Comparison of ENCODE assay signal across 17 cellular contexts in genomic region chr16:11264155-11264832, GRCh38. TPM values are rescaled to one million over a fixed set of nuclear protein-coding genes. Genes with fewer than 3 reads are reported as not detected.
DNase-seq lines count a peak whose midpoint lies in the region; ATAC-seq and TF ChIP-seq lines count a peak whose summit lies in the region.
"Had no signal": no experiment of that assay in that cellular context is flagged by ENCODE, and none has a peak within 500 bp of the region (broad histone marks: within the 10 kb centered on the region; RNA-seq: fewer than 3 reads in every experiment).

No MANE protein-coding gene starts in this region.

- no peaks in the 10 kb centered on the region for H3K4me1 ChIP-seq in IMR-90 (ENCODE audit: control insufficient read depth, insufficient read depth, low read length)
- H3K4me1 ChIP-seq in naive thymus-derived CD4-positive, alpha-beta T cell (ENCODE audit: control insufficient read depth in 2 of 2, insufficient read depth in 2 of 2, low read length in 2 of 2): peaks cover 14 to 25% of the 10 kb centered on the region in 2 donors

- intact Hi-C loops in IMR-90 (cut with micrococcal nuclease): no loop called here
- intact Hi-C loops in activated CD4-positive, alpha-beta memory T cell treated with anti-CD3 and anti-CD28 coated beads for 36 hours (cut with micrococcal nuclease): loop anchor here (5.0 kb wide), 1 partner anchor 33 kb away; no protein-coding TSS in a partner anchor
- intact Hi-C loops in naive thymus-derived CD4-positive, alpha-beta T cell (cut with micrococcal nuclease): no loop called here

- no peak overlapping the region for H2BK20ac ChIP-seq in IMR-90 (ENCODE audit: low read depth, low read length)

- H3K9me3 ChIP-seq in IMR-90 (ENCODE audit: control insufficient read depth, insufficient read depth, low read length): no peaks in the 10 kb centered on the region
- no peaks in the 10 kb centered on the region for H3K9me3 ChIP-seq in naive thymus-derived CD4-positive, alpha-beta T cell (ENCODE audit: control insufficient read depth in 2 of 3, low read length in 3 of 3)
- H3K9me3 ChIP-seq: adrenal gland had no signal

- H3K18ac ChIP-seq in IMR-90 (ENCODE audit: low read depth, low read length): no peak overlapping the region

- H3K27me3 Mint-ChIP-seq in activated CD8-positive, alpha-beta memory T cell treated with anti-CD3 and anti-CD28 coated beads, Interleukin-2, amount 10 ng/mL, durations not matched to agents 7 days and 5 days: peaks cover 36% of the 10 kb centered on the region
- no peaks in the 10 kb centered on the region for H3K27me3 Mint-ChIP-seq in activated CD4-positive, alpha-beta memory T cell treated with anti-CD3 and anti-CD28 coated beads for 36 hours
- peaks cover 0 to 14% (median 0%) of the 10 kb centered on the region in 5 donors for H3K27me3 Mint-ChIP-seq in naive thymus-derived CD4-positive, alpha-beta T cell

- H3K4me3 ChIP-seq in IMR-90 (ENCODE audit: insufficient read depth, low read depth, low read length): no peak overlapping the region
- no peak overlapping the region for H3K4me3 ChIP-seq in naive thymus-derived CD4-positive, alpha-beta T cell (ENCODE audit: low read length)
- H3K4me3 ChIP-seq: adrenal gland had no signal

- H3K9me1 ChIP-seq in IMR-90 (ENCODE audit: insufficient read depth, low read length): no peaks in the 10 kb centered on the region

- no peak overlapping the region for H4K91ac ChIP-seq in IMR-90 (ENCODE audit: insufficient read depth, low read depth, low read length)

- no peak overlapping the region for H3K56ac ChIP-seq in IMR-90 (ENCODE audit: extremely low read depth, insufficient read depth, low read length)

- H3K36me3 ChIP-seq in IMR-90 (ENCODE audit: control insufficient read depth, insufficient read depth, low read length): no peaks in the 10 kb centered on the region
- no peaks in the 10 kb centered on the region for H3K36me3 ChIP-seq in naive thymus-derived CD4-positive, alpha-beta T cell (ENCODE audit: control insufficient read depth in 2 of 3, insufficient read depth in 3 of 3, low read length in 3 of 3)
- H3K36me3 ChIP-seq: adrenal gland had no signal

- POLR2A ChIA-PET in IMR-90 (lab: Charles Lee; ENCODE audit: unreplicated experiment): no interaction called here
- POLR2A ChIA-PET in activated CD4-positive, alpha-beta memory T cell treated with anti-CD3 and anti-CD28 coated beads for 36 hours (lab: Charles Lee): interaction anchor here (0.8 to 1.6 kb wide), 9 partner anchors 10 to 306 kb away, joined by 3 to 5 read pairs (median 4); no protein-coding TSS in a partner anchor
- POLR2A ChIA-PET in naive thymus-derived CD4-positive, alpha-beta T cell (lab: Charles Lee): interaction anchor here (0.7 to 3.4 kb wide), 3 partner anchors 9 to 70 kb away, joined by 3 to 22 read pairs (median 6); partner anchors contain the start of gene SOCS1

- TF ChIP-seq POLR2A in IMR-90 (IDR thresholded peaks at IDR 0.05; ENCODE audit: low read depth, low read length): no peak

- peaks cover 24% of the 10 kb centered on the region for H3K4me1 Mint-ChIP-seq in activated CD8-positive, alpha-beta memory T cell treated with anti-CD3 and anti-CD28 coated beads, Interleukin-2, amount 10 ng/mL, durations not matched to agents 7 days and 5 days
- H3K4me1 Mint-ChIP-seq in activated CD4-positive, alpha-beta memory T cell treated with anti-CD3 and anti-CD28 coated beads for 36 hours (ENCODE audit: low read depth): peaks cover 26% of the 10 kb centered on the region
- peaks cover 18 to 42% (median 33%) of the 10 kb centered on the region in 7 donors for H3K4me1 Mint-ChIP-seq in naive thymus-derived CD4-positive, alpha-beta T cell

- H3K36me3 Mint-ChIP-seq in activated CD8-positive, alpha-beta memory T cell treated with anti-CD3 and anti-CD28 coated beads, Interleukin-2, amount 10 ng/mL, durations not matched to agents 7 days and 5 days: no peaks in the 10 kb centered on the region
- no peaks in the 10 kb centered on the region for H3K36me3 Mint-ChIP-seq in activated CD4-positive, alpha-beta memory T cell treated with anti-CD3 and anti-CD28 coated beads for 36 hours
- peaks cover 0 to 5% (median 0%) of the 10 kb centered on the region in 5 donors for H3K36me3 Mint-ChIP-seq in naive thymus-derived CD4-positive, alpha-beta T cell

- H3K27ac ChIP-seq in IMR-90 (ENCODE audit: insufficient read depth, low read length): no peak overlapping the region
- peak overlapping the region; percentile 33 for H3K27ac ChIP-seq in naive thymus-derived CD4-positive, alpha-beta T cell (ENCODE audit: low read depth, low read length)
- H3K27ac ChIP-seq: adrenal gland, epithelial cell of prostate had no signal

- no peak overlapping the region for H3K23ac ChIP-seq in IMR-90 (ENCODE audit: low read depth, low read length)

- TF ChIP-seq RAD21 in IMR-90 (IDR thresholded peaks at IDR 0.05; ENCODE audit: low read length): no peak

- H3K27me3 ChIP-seq in IMR-90 (ENCODE audit: control insufficient read depth, insufficient read depth, low read length): peaks cover 14% of the 10 kb centered on the region
- H3K27me3 ChIP-seq in naive thymus-derived CD4-positive, alpha-beta T cell (ENCODE audit: control insufficient read depth in 2 of 2, insufficient read depth in 2 of 2, low read length in 2 of 2): no peaks in the 10 kb centered on the region
- H3K27me3 ChIP-seq: adrenal gland had no signal

- no peak overlapping the region for H2AFZ ChIP-seq in IMR-90 (replicated peaks; ENCODE audit: low read length, poor library complexity)

- BruUV-seq in IMR-90 (replicated peaks; lab: Mats Ljungman, UMichigan): no TSS peak

- no peak for TF ChIP-seq CTCF in IMR-90 (conservative IDR thresholded peaks at IDR 0.05; ENCODE audit: low read depth, low read length)

- H3K4me2 ChIP-seq in IMR-90 (ENCODE audit: low read depth, low read length): no peak overlapping the region

- H3K79me1 ChIP-seq in IMR-90 (ENCODE audit: low read depth in 1 of 2, low read length in 2 of 2): no peaks in the 10 kb centered on the region

- H3K9me3 Mint-ChIP-seq in activated CD8-positive, alpha-beta memory T cell treated with anti-CD3 and anti-CD28 coated beads, Interleukin-2, amount 10 ng/mL, durations not matched to agents 7 days and 5 days (ENCODE audit: low read depth): no peaks in the 10 kb centered on the region
- H3K9me3 Mint-ChIP-seq in activated CD4-positive, alpha-beta memory T cell treated with anti-CD3 and anti-CD28 coated beads for 36 hours: no peaks in the 10 kb centered on the region
- H3K9me3 Mint-ChIP-seq in naive thymus-derived CD4-positive, alpha-beta T cell: peaks cover 0 to 4% (median 0%) of the 10 kb centered on the region in 11 donors

- H3K4ac ChIP-seq in IMR-90 (ENCODE audit: low read depth, low read length): no peak overlapping the region

- H3K14ac ChIP-seq in IMR-90 (replicated peaks; ENCODE audit: low read depth, low read length): no peak overlapping the region

- H2AK9ac ChIP-seq in IMR-90 (replicated peaks; ENCODE audit: low read depth, low read length, poor library complexity): no peak overlapping the region

- peak; percentile 35 for ATAC-seq in activated CD8-positive, alpha-beta memory T cell treated with anti-CD3 and anti-CD28 coated beads, Interleukin-2, amount 10 ng/mL, durations not matched to agents 7 days and 5 days
- ATAC-seq in IMR-90 (ENCODE audit: low read depth) (no peak), GM19328 (IDR thresholded peaks at IDR 0.05; ENCODE audit: unreplicated experiment) (no peak), GM21423 (IDR thresholded peaks at IDR 0.05; ENCODE audit: unreplicated experiment) (no peak)
- ATAC-seq in naive thymus-derived CD4-positive, alpha-beta T cell: no peak

- H3K9ac ChIP-seq in IMR-90 (ENCODE audit: low read depth, low read length): no peak overlapping the region

- dilution Hi-C loops in IMR-90 (cut with HindIII; ENCODE audit: low sequenced_read_pairs, unreplicated experiment): no loop called here

- CTCF ChIA-PET in activated CD8-positive, alpha-beta memory T cell treated with anti-CD3 and anti-CD28 coated beads, Interleukin-2, amount 10 ng/mL, durations not matched to agents 7 days and 5 days (lab: Charles Lee): interaction anchor here (1.3 to 1.4 kb wide), 2 partner anchors 108 to 284 kb away, joined by 3 to 4 read pairs; no protein-coding TSS in a partner anchor
- CTCF ChIA-PET in IMR-90 (lab: Yijun Ruan, JAX): no interaction called here
- CTCF ChIA-PET in activated CD4-positive, alpha-beta memory T cell treated with anti-CD3 and anti-CD28 coated beads for 36 hours (lab: Charles Lee): interaction anchor here (0.6 to 2.9 kb wide), 7 partner anchors 82 to 300 kb away, joined by 3 to 14 read pairs (median 4); no protein-coding TSS in a partner anchor
- CTCF ChIA-PET in naive thymus-derived CD4-positive, alpha-beta T cell (lab: Charles Lee): interaction anchor here (0.6 to 1.2 kb wide), 6 partner anchors 7 to 954 kb away, joined by 3 to 5 read pairs (median 4); no protein-coding TSS in a partner anchor

- 0 out of 2 replicates have a peak overlapping the region, but pooled peaks have one; percentile 7 for H2AK5ac ChIP-seq in IMR-90 (ENCODE audit: low read depth, low read length)

- H4K20me1 ChIP-seq in IMR-90 (ENCODE audit: insufficient read depth, low read length): no peaks in the 10 kb centered on the region

- no peak overlapping the region for H4K5ac ChIP-seq in IMR-90 (ENCODE audit: low read depth, low read length)

- peak overlapping the region; percentile 2 for H3K4me3 Mint-ChIP-seq in activated CD8-positive, alpha-beta memory T cell treated with anti-CD3 and anti-CD28 coated beads, Interleukin-2, amount 10 ng/mL, durations not matched to agents 7 days and 5 days
- peak overlapping the region; percentile 24 for H3K4me3 Mint-ChIP-seq in activated CD4-positive, alpha-beta memory T cell treated with anti-CD3 and anti-CD28 coated beads for 36 hours
- H3K4me3 Mint-ChIP-seq in naive thymus-derived CD4-positive, alpha-beta T cell: peak overlapping the region; percentile 34 to 79 (median 65)

- peak overlapping the region; percentile 33 for H3K27ac Mint-ChIP-seq in activated CD8-positive, alpha-beta memory T cell treated with anti-CD3 and anti-CD28 coated beads, Interleukin-2, amount 10 ng/mL, durations not matched to agents 7 days and 5 days
- H3K27ac Mint-ChIP-seq in activated CD4-positive, alpha-beta memory T cell treated with anti-CD3 and anti-CD28 coated beads for 36 hours: peak overlapping the region; percentile 86
- H3K27ac Mint-ChIP-seq in naive thymus-derived CD4-positive, alpha-beta T cell: peak overlapping the region; percentile 78 to 95 (median 90)

- H2BK120ac ChIP-seq in IMR-90 (ENCODE audit: low read depth, low read length): no peak overlapping the region

- H2BK5ac ChIP-seq in IMR-90 (ENCODE audit: low read depth, low read length, poor library complexity, severe bottlenecking): no peak overlapping the region

- H2BK15ac ChIP-seq in IMR-90 (ENCODE audit: low read depth, low read length): no peak overlapping the region

- no peak overlapping the region for H4K8ac ChIP-seq in IMR-90 (ENCODE audit: low read depth in 2 of 2, low read length in 2 of 2)

- 92% methylated on average over 2 of the region's 9 CpGs; no CpG with 5 or more reads in 1 of the 2 experiments for WGBS in IMR-90 (ENCODE audit: extremely low coverage in 2 of 2, insufficient read length in 1 of 2), 2 experiments

- in situ Hi-C loops in IMR-90 (cut with MboI; ENCODE audit: low sequenced_read_pairs): loop anchor here (5.0 kb wide), 1 partner anchor 43 kb away; no protein-coding TSS in a partner anchor

- no peak for DNase-seq in activated CD8-positive, alpha-beta memory T cell treated with anti-CD3 and anti-CD28 coated beads, Interleukin-2, amount 10 ng/mL, durations not matched to agents 7 days and 5 days
- DNase-seq in activated CD8-positive, alpha-beta memory T cell treated with anti-CD3 and anti-CD28 coated beads for 24 hours: no peak
- no peak for DNase-seq in IMR-90
- no peak for DNase-seq in activated CD4-positive, alpha-beta memory T cell treated with anti-CD3 and anti-CD28 coated beads for 36 hours
- DNase-seq in naive thymus-derived CD4-positive, alpha-beta T cell: no peak
- DNase-seq in NCI-H2081 (lab: John Stamatoyannopoulos, UW): no peak
- DNase-seq: adrenal gland; cerebellar nuclear complex; glutamatergic neuron; islet precursor cell; NK-92 treated with Interleukin-12 subunit alpha and Interleukin-12 subunit beta, amount 100 ng/mL, for 24 hours had no signal

RNA-seq across cellular contexts. Expression of gene TNP2, which starts 4.8 kb away (rescaled TPM):
- total RNA-seq in activated CD8-positive, alpha-beta memory T cell treated with anti-CD3 and anti-CD28 coated beads, Interleukin-2, amount 10 ng/mL, durations not matched to agents 7 days and 5 days: not detected
- total RNA-seq in IMR-90 (2012; rRNA removed): not detected in 2 replicates
- not detected in 2 replicates for polyA plus RNA-seq in IMR-90 (2012; rRNA removed)
- not detected in 2 replicates for polyA plus RNA-seq in IMR-90 (2012; cell fraction: cytosol; rRNA removed)
- not detected in 2 replicates for polyA plus RNA-seq in IMR-90 (2012; cell fraction: nucleus; rRNA removed; ENCODE audit: low replicate concordance)
- not detected for total RNA-seq in activated CD4-positive, alpha-beta memory T cell treated with anti-CD3 and anti-CD28 coated beads for 36 hours
- total RNA-seq in naive thymus-derived CD4-positive, alpha-beta T cell: not detected
- polyA plus RNA-seq in naive thymus-derived CD4-positive, alpha-beta T cell: not detected
- total RNA-seq: adrenal gland, mucosa of gallbladder, posterior vena cava had no signal
- polyA plus RNA-seq: adrenal gland, thymus had no signal

RNA-seq across cellular contexts. Expression of gene SOCS1, which starts 8.3 kb away (rescaled TPM):
- 100 to 1,000 TPM; 158 to 200 TPM for total RNA-seq in activated CD8-positive, alpha-beta memory T cell treated with anti-CD3 and anti-CD28 coated beads, Interleukin-2, amount 10 ng/mL, durations not matched to agents 7 days and 5 days
- 2.0 and 2.2 TPM in 2 replicates for total RNA-seq in IMR-90 (2012; rRNA removed)
- 19.9 and 22.0 TPM in 2 replicates for polyA plus RNA-seq in IMR-90 (2012; rRNA removed)
- polyA plus RNA-seq in IMR-90 (2012; cell fraction: cytosol; rRNA removed): 42.9 and 94.9 TPM in 2 replicates
- polyA plus RNA-seq in IMR-90 (2012; cell fraction: nucleus; rRNA removed; ENCODE audit: low replicate concordance): 109 and 179 TPM in 2 replicates
- total RNA-seq in activated CD4-positive, alpha-beta memory T cell treated with anti-CD3 and anti-CD28 coated beads for 36 hours: 100 to 1,000 TPM; 146 to 152 TPM
- total RNA-seq in naive thymus-derived CD4-positive, alpha-beta T cell: 100 to 1,000 TPM in 1 of 5 experiments, 10 to 100 TPM in 4; 12.8 to 191 (median 46.8) TPM
- polyA plus RNA-seq in naive thymus-derived CD4-positive, alpha-beta T cell: 10 to 100 TPM; 15.2 to 15.7 TPM

RNA-seq across cellular contexts. Expression of gene PRM3, which starts 9.1 kb away (rescaled TPM):
- total RNA-seq in activated CD8-positive, alpha-beta memory T cell treated with anti-CD3 and anti-CD28 coated beads, Interleukin-2, amount 10 ng/mL, durations not matched to agents 7 days and 5 days: not detected
- total RNA-seq in IMR-90 (2012; rRNA removed): not detected in 2 replicates
- not detected in 2 replicates for polyA plus RNA-seq in IMR-90 (2012; rRNA removed)
- polyA plus RNA-seq in IMR-90 (2012; cell fraction: cytosol; rRNA removed): not detected in 2 replicates
- polyA plus RNA-seq in IMR-90 (2012; cell fraction: nucleus; rRNA removed; ENCODE audit: low replicate concordance): not detected in 2 replicates
- total RNA-seq in activated CD4-positive, alpha-beta memory T cell treated with anti-CD3 and anti-CD28 coated beads for 36 hours: not detected
- not detected for total RNA-seq in naive thymus-derived CD4-positive, alpha-beta T cell
- polyA plus RNA-seq in naive thymus-derived CD4-positive, alpha-beta T cell: not detected
- total RNA-seq: adrenal gland, mucosa of gallbladder, posterior vena cava had no signal
- polyA plus RNA-seq: adrenal gland, thymus had no signal

RNA-seq across cellular contexts. Expression of gene PRM2, which starts 12.0 kb away (rescaled TPM):
- not detected for total RNA-seq in activated CD8-positive, alpha-beta memory T cell treated with anti-CD3 and anti-CD28 coated beads, Interleukin-2, amount 10 ng/mL, durations not matched to agents 7 days and 5 days
- total RNA-seq in IMR-90 (2012; rRNA removed): not detected in 2 replicates
- polyA plus RNA-seq in IMR-90 (2012; rRNA removed): not detected in 2 replicates
- polyA plus RNA-seq in IMR-90 (2012; cell fraction: cytosol; rRNA removed): not detected in 2 replicates
- polyA plus RNA-seq in IMR-90 (2012; cell fraction: nucleus; rRNA removed; ENCODE audit: low replicate concordance): not detected in 2 replicates
- not detected for total RNA-seq in activated CD4-positive, alpha-beta memory T cell treated with anti-CD3 and anti-CD28 coated beads for 36 hours
- total RNA-seq in naive thymus-derived CD4-positive, alpha-beta T cell: not detected
- not detected for polyA plus RNA-seq in naive thymus-derived CD4-positive, alpha-beta T cell
- total RNA-seq: adrenal gland, mucosa of gallbladder, posterior vena cava had no signal
- polyA plus RNA-seq: adrenal gland had no signal

RNA-seq across cellular contexts. Expression of gene PRM1, which starts 16.8 kb away (rescaled TPM):
- not detected for total RNA-seq in activated CD8-positive, alpha-beta memory T cell treated with anti-CD3 and anti-CD28 coated beads, Interleukin-2, amount 10 ng/mL, durations not matched to agents 7 days and 5 days
- not detected in 2 replicates for total RNA-seq in IMR-90 (2012; rRNA removed)
- not detected in 2 replicates for polyA plus RNA-seq in IMR-90 (2012; rRNA removed)
- polyA plus RNA-seq in IMR-90 (2012; cell fraction: cytosol; rRNA removed): not detected in 2 replicates
- polyA plus RNA-seq in IMR-90 (2012; cell fraction: nucleus; rRNA removed; ENCODE audit: low replicate concordance): not detected in 2 replicates
- total RNA-seq in activated CD4-positive, alpha-beta memory T cell treated with anti-CD3 and anti-CD28 coated beads for 36 hours: not detected
- not detected for total RNA-seq in naive thymus-derived CD4-positive, alpha-beta T cell
- not detected for polyA plus RNA-seq in naive thymus-derived CD4-positive, alpha-beta T cell
- total RNA-seq: adrenal gland, mucosa of gallbladder, posterior vena cava had no signal
- polyA plus RNA-seq: adrenal gland had no signal

Comparison
In these comparisons a context has a peak if more than half of its experiments do, and no peak if none do; other contexts are left out.
1. H3K27ac Mint-ChIP-seq: peak in every context shown above with its lines; median percentile 90 in naive thymus-derived CD4-positive, alpha-beta T cell; 86 in activated CD4-positive, alpha-beta memory T cell treated with anti-CD3 and anti-CD28 coated beads for 36 hours; 33 in activated CD8-positive, alpha-beta memory T cell treated with anti-CD3 and anti-CD28 coated beads, Interleukin-2, amount 10 ng/mL, durations not matched to agents 7 days and 5 days.
2. H3K4me3 Mint-ChIP-seq: peak in every context shown above with its lines; median percentile 65 in naive thymus-derived CD4-positive, alpha-beta T cell; 24 in activated CD4-positive, alpha-beta memory T cell treated with anti-CD3 and anti-CD28 coated beads for 36 hours; 2 in activated CD8-positive, alpha-beta memory T cell treated with anti-CD3 and anti-CD28 coated beads, Interleukin-2, amount 10 ng/mL, durations not matched to agents 7 days and 5 days.